In the genomic region with DNA sequence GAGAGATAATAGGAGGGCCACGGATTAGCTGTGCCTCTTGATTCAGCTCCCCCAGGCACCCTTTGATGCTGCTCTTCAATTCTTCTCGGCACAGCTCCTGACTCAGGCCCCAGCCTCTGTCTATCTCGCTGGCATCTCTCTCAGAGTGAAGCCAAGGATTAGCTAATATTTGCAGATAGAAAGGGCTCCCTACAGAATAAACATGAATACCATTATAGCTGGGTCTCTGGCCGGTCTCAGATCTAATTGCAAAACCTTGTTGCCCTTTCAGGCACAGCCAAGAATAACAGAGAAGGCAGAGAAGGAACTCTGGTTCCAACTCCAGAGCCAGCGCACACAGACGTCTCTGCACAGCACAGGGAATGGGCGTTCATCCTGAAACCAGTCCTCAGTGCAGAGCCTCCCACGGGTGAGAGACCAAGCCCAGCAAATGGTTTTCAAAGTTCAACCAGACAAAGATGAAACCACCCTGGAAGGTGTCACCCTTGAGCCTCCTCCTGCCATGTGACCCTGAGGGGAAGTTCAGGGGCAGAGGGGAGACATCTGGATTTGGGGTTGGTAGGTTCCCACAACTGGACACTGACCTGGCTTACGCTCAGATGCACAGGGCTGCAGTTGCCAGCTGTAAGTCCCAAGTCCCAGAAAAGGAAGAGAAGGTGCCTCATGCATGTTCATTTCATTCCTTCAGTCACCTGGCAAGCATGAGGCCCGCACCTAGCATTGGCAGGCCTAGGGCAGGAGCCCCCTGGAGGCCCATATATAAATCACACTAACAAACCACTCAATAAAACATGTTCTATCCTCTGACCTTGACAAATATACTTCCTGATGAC, we compare ENCODE assay signal across 14 cellular contexts.
DNase-seq lines count a peak whose midpoint lies in the region; FAIRE-seq and TF ChIP-seq lines count a peak whose summit lies in the region.
"Had no signal": no experiment of that assay in that cellular context is flagged by ENCODE, and none has a peak within 500 bp of the region (broad histone marks: within the 10 kb centered on the region; RNA-seq: fewer than 3 reads in every experiment).

No MANE protein-coding gene starts in this region.

- no peak for FAIRE-seq in urothelium cell line (lab: Jason Lieb, UNC)
- FAIRE-seq: HTR-8/SVneo had no signal

- H3K36me3 ChIP-seq in liver (ENCODE audit: control insufficient read depth in 4 of 4, insufficient read depth in 3 of 4, low read depth in 1 of 4, low read length in 3 of 4) (no peaks in the 10 kb centered on the region), MG63 (no peaks in the 10 kb centered on the region)
- H3K36me3 ChIP-seq: spleen had no signal

- H3K4me3 ChIP-seq in liver (ENCODE audit: low read depth in 1 of 3, low read length in 3 of 3) (no peak overlapping the region), MG63 (no peak overlapping the region)
- H3K4me3 ChIP-seq: dorsolateral prefrontal cortex, spleen had no signal

- H3K9me3 ChIP-seq in liver (ENCODE audit: control insufficient read depth in 4 of 4, low read length in 3 of 4) (no peaks in the 10 kb centered on the region), MG63 (no peaks in the 10 kb centered on the region)
- H3K9me3 ChIP-seq: spleen had no signal

- H3K4me1 ChIP-seq in liver (ENCODE audit: control insufficient read depth in 4 of 4, insufficient read depth in 4 of 4, low read length in 3 of 4) = peaks cover 0 to 6% (median 2%) of the 10 kb centered on the region in 4 donors
- H3K4me1 ChIP-seq: spleen had no signal

- no peak for TF ChIP-seq RAD21 in liver (IDR thresholded peaks at IDR 0.05)

- POLR2A ChIA-PET in RWPE1 (lab: Yijun Ruan, JAX; ENCODE audit: low non-redundant PET) = no interaction called here

- no peak for DNase-seq in RWPE1 (ENCODE audit: low spot score)
- DNase-seq in urothelium cell line (ENCODE audit: low spot score) = no peak
- no peak for DNase-seq in pons (ENCODE audit: low spot score)
- no peak for DNase-seq in MG63
- DNase-seq in cerebellar nuclear complex (lab: John Stamatoyannopoulos, UW) = no peak
- DNase-seq: activated CD8-positive, alpha-beta T cell treated with anti-CD3 and anti-CD28 coated beads, Interleukin-2, amount 10 ng/mL, durations not matched to agents 7 days and 5 days; C1 segment of cervical spinal cord; dorsolateral prefrontal cortex; NCI-H2171; spleen had no signal

- H3K27ac ChIP-seq in 22Rv1 = no peak overlapping the region
- peak overlapping the region; percentile 81 for H3K27ac ChIP-seq in RWPE1
- H3K27ac ChIP-seq in liver (ENCODE audit: low read depth in 1 of 2, low read length in 2 of 2) = no peak overlapping the region
- H3K27ac ChIP-seq: spleen had no signal

- TF ChIP-seq CTCF in 22Rv1 (IDR thresholded peaks at IDR 0.05) = peak; percentile 37; the same call in 1 of the 2 replicates
- TF ChIP-seq CTCF in GM12873 (IDR thresholded peaks at IDR 0.05; ENCODE audit: insufficient read depth, low read depth, low read length, missing control alignments) = peak; percentile 41
- TF ChIP-seq CTCF in RWPE1 (conservative IDR thresholded peaks at IDR 0.05; ENCODE audit: low read depth) = no peak
- TF ChIP-seq CTCF in liver (IDR thresholded peaks at IDR 0.05; ENCODE audit: low read depth, low read length, missing input control) = no peak

- WGBS in liver = 32% methylated on average over 10 of the region's 10 CpGs

- no peak overlapping the region for H3K9ac ChIP-seq in liver (ENCODE audit: low read depth in 1 of 2, low read length in 2 of 2)

- CTCF ChIA-PET in RWPE1 (lab: Yijun Ruan, JAX) = no interaction called here

- peaks cover 0 to 7% (median 2%) of the 10 kb centered on the region in 4 donors for H3K27me3 ChIP-seq in liver (ENCODE audit: control insufficient read depth in 4 of 4, insufficient read depth in 4 of 4, low read length in 3 of 4)
- H3K27me3 ChIP-seq in MG63 = no peaks in the 10 kb centered on the region

TF ChIP-seq in liver, 16 proteins besides CTCF, POLR2A, EP300 and RAD21:
- TF ChIP-seq NR2F2 (IDR thresholded peaks at IDR 0.05) = no peak
- TF ChIP-seq FOXA1 (IDR thresholded peaks at IDR 0.05) = no peak
- TF ChIP-seq HNF4G (IDR thresholded peaks at IDR 0.05) = no peak
- TF ChIP-seq FOXA2 (IDR thresholded peaks at IDR 0.05) = peak; percentile 29
- TF ChIP-seq RXRA (IDR thresholded peaks at IDR 0.05) = peak in 1 of 2 donors; percentile 27
- TF ChIP-seq YY1 (IDR thresholded peaks at IDR 0.05) = peak; percentile 16
- peak; percentile 32 to 39 for TF ChIP-seq HNF4A (conservative IDR thresholded peaks at IDR 0.05)

Comparison
In these comparisons a context has a peak if more than half of its experiments do, and no peak if none do; other contexts are left out.
1. CTCF ChIP-seq: peak in 22Rv1 (single experiment) and GM12873 (single experiment); none in RWPE1 (single experiment) and liver (single experiment).